Comparison of ENCODE assay signal across 9 cellular contexts in genomic region chr10:3807928-3808496, GRCh38. TPM values are rescaled to one million over a fixed set of nuclear protein-coding genes. Genes with fewer than 3 reads are reported as not detected.
DNase-seq lines count a peak whose midpoint lies in the region; ATAC-seq and TF ChIP-seq lines count a peak whose summit lies in the region.
"Had no signal": no experiment of that assay in that cellular context is flagged by ENCODE, and none has a peak within 500 bp of the region (broad histone marks: within the 10 kb centered on the region; RNA-seq: fewer than 3 reads in every experiment).

No MANE protein-coding gene starts in this region.

- H2AFZ ChIP-seq in IMR-90 (replicated peaks; ENCODE audit: low read length, poor library complexity) = no peak overlapping the region

- H3K9me3 ChIP-seq in IMR-90 (ENCODE audit: control insufficient read depth, insufficient read depth, low read length) (no peaks in the 10 kb centered on the region), mucosa of stomach (ENCODE audit: control insufficient read depth, low read length) (no peaks in the 10 kb centered on the region)

- WGBS in IMR-90 (ENCODE audit: extremely low coverage in 2 of 2, insufficient read length in 1 of 2), 2 experiments = 80% methylated on average over 2 of the region's 12 CpGs; no CpG with 5 or more reads in 1 of the 2 experiments

- H3K4me1 ChIP-seq in IMR-90 (ENCODE audit: control insufficient read depth, insufficient read depth, low read length) (peaks cover 36% of the 10 kb centered on the region), mucosa of stomach (ENCODE audit: control insufficient read depth, insufficient read depth, low read length) (peaks cover 88% of the 10 kb centered on the region)

- H3K9me1 ChIP-seq in IMR-90 (ENCODE audit: insufficient read depth, low read length) = peaks cover 33% of the 10 kb centered on the region

- H3K14ac ChIP-seq in IMR-90 (replicated peaks; ENCODE audit: low read depth, low read length) = peak overlapping the region; percentile 65; the same call in 1 of the 2 replicates

- H2BK20ac ChIP-seq in IMR-90 (ENCODE audit: low read depth, low read length) = peak overlapping the region; percentile 76

- peak overlapping the region; percentile 3; the same call in 2 of the 3 replicates for H2BK15ac ChIP-seq in IMR-90 (ENCODE audit: low read depth, low read length)

- H3K36me3 ChIP-seq in IMR-90 (ENCODE audit: control insufficient read depth, insufficient read depth, low read length) (no peaks in the 10 kb centered on the region), mucosa of stomach (ENCODE audit: control insufficient read depth, insufficient read depth, low read length) (no peaks in the 10 kb centered on the region)

- intact Hi-C loops in IMR-90 (cut with micrococcal nuclease) = no loop called here

- peak overlapping the region; percentile 70 for H2BK120ac ChIP-seq in IMR-90 (ENCODE audit: low read depth, low read length)

- peaks cover 66% of the 10 kb centered on the region for H3K4me1 Mint-ChIP-seq in central memory CD8-positive, alpha-beta T cell

- peak overlapping the region; percentile 71 for H3K4ac ChIP-seq in IMR-90 (ENCODE audit: low read depth, low read length)

- no peak overlapping the region for H3K4me2 ChIP-seq in IMR-90 (ENCODE audit: low read depth, low read length)

- no peaks in the 10 kb centered on the region for H3K27me3 Mint-ChIP-seq in central memory CD8-positive, alpha-beta T cell

- POLR2A ChIA-PET in IMR-90 (lab: Charles Lee; ENCODE audit: unreplicated experiment) = interaction anchor here (0.6 kb wide), 1 partner anchor 88 kb away, joined by 3 read pairs; no protein-coding TSS in a partner anchor

- no peak overlapping the region for H3K4me3 ChIP-seq in IMR-90 (ENCODE audit: insufficient read depth, low read depth, low read length)
- H3K4me3 ChIP-seq in mucosa of stomach (ENCODE audit: low read length) = no peak overlapping the region

- 0 out of 2 replicates have a peak overlapping the region, but pooled peaks have one; percentile 49 for H3K23ac ChIP-seq in IMR-90 (ENCODE audit: low read depth, low read length)

- no peak for TF ChIP-seq POLR2A in IMR-90 (IDR thresholded peaks at IDR 0.05; ENCODE audit: low read depth, low read length)

- CTCF ChIA-PET in IMR-90 (lab: Yijun Ruan, JAX) = no interaction called here

- H4K91ac ChIP-seq in IMR-90 (ENCODE audit: insufficient read depth, low read depth, low read length) = peak overlapping the region; percentile 77

- ATAC-seq in IMR-90 (ENCODE audit: low read depth) (no peak), HG02885 (IDR thresholded peaks at IDR 0.05; ENCODE audit: poor library complexity, unreplicated experiment) (no peak)
- ATAC-seq in central memory CD8-positive, alpha-beta T cell (replicated peaks; ENCODE audit: extremely low read depth, poor library complexity, severe bottlenecking) = no peak

- peak overlapping the region; percentile 59 for H2AK5ac ChIP-seq in IMR-90 (ENCODE audit: low read depth, low read length)

- H4K8ac ChIP-seq in IMR-90 (ENCODE audit: low read depth in 2 of 2, low read length in 2 of 2) = peak overlapping the region in 1 of 2 experiments; percentile 71; a peak in 1 of 4 replicates

- no peak for TF ChIP-seq CTCF in 22Rv1 (IDR thresholded peaks at IDR 0.05)
- no peak for TF ChIP-seq CTCF in IMR-90 (conservative IDR thresholded peaks at IDR 0.05; ENCODE audit: low read depth, low read length)

- no peak overlapping the region for H2AK9ac ChIP-seq in IMR-90 (replicated peaks; ENCODE audit: low read depth, low read length, poor library complexity)

- TF ChIP-seq RAD21 in IMR-90 (IDR thresholded peaks at IDR 0.05; ENCODE audit: low read length) = no peak

- dilution Hi-C loops in IMR-90 (cut with HindIII; ENCODE audit: low sequenced_read_pairs, unreplicated experiment) = no loop called here

- H4K20me1 ChIP-seq in IMR-90 (ENCODE audit: insufficient read depth, low read length) = no peaks in the 10 kb centered on the region

- no TSS peak for BruUV-seq in IMR-90 (replicated peaks; lab: Mats Ljungman, UMichigan)

- peak overlapping the region; percentile 75 for H3K27ac ChIP-seq in 22Rv1
- peak overlapping the region; percentile 6; the same call in 1 of the 2 replicates for H3K27ac ChIP-seq in IMR-90 (ENCODE audit: insufficient read depth, low read length)

- no peaks in the 10 kb centered on the region for H3K27me3 ChIP-seq in IMR-90 (ENCODE audit: control insufficient read depth, insufficient read depth, low read length)
- no peaks in the 10 kb centered on the region for H3K27me3 ChIP-seq in mucosa of stomach (ENCODE audit: control insufficient read depth, insufficient read depth, low read length)

- H4K5ac ChIP-seq in IMR-90 (ENCODE audit: low read depth, low read length) = peak overlapping the region; percentile 43; the same call in 1 of the 2 replicates

- H3K56ac ChIP-seq in IMR-90 (ENCODE audit: extremely low read depth, insufficient read depth, low read length) = no peak overlapping the region

- DNase-seq in IMR-90 (no peak), ACHN (no peak), RKO (ENCODE audit: low spot score) (no peak), NOMO-1 treated with DMSO at 0.1 percent for 48 hours (lab: John Stamatoyannopoulos, UW; ENCODE audit: unreplicated experiment) (no peak)
- DNase-seq in central memory CD8-positive, alpha-beta T cell (ENCODE audit: low spot score in 2 of 2) = no peak
- DNase-seq: DMS 273 treated with DMSO at 0.1 percent for 48 hours had no signal

- peak overlapping the region; percentile 46; the same call in 1 of the 2 replicates for H3K18ac ChIP-seq in IMR-90 (ENCODE audit: low read depth, low read length)

- in situ Hi-C loops in IMR-90 (cut with MboI; ENCODE audit: low sequenced_read_pairs) (loop anchor here (5.0 kb wide), 1 partner anchor 79 kb away; no protein-coding TSS in a partner anchor), ACHN (cut with HindIII; ENCODE audit: low pct_ligation_motif_present, low pct_unique_long_range_greater_than_20kb, low sequenced_read_pairs) (no loop called here)

- peak overlapping the region; percentile 89 for H2BK5ac ChIP-seq in IMR-90 (ENCODE audit: low read depth, low read length, poor library complexity, severe bottlenecking)

- H3K9me3 Mint-ChIP-seq in central memory CD8-positive, alpha-beta T cell = no peaks in the 10 kb centered on the region

- peaks cover 0 to 35% of the 10 kb centered on the region in 2 experiments; a peak in 3 of 4 replicates for H3K79me1 ChIP-seq in IMR-90 (ENCODE audit: low read depth in 1 of 2, low read length in 2 of 2)

- peaks cover 41% of the 10 kb centered on the region for H3K36me3 Mint-ChIP-seq in central memory CD8-positive, alpha-beta T cell (ENCODE audit: insufficient read depth)

- H3K27ac Mint-ChIP-seq in central memory CD8-positive, alpha-beta T cell (ENCODE audit: low read depth) = no peak overlapping the region

- peak overlapping the region; percentile 57 for H3K4me3 Mint-ChIP-seq in central memory CD8-positive, alpha-beta T cell

- H3K9ac ChIP-seq in IMR-90 (ENCODE audit: low read depth, low read length) = no peak overlapping the region
- peak overlapping the region; percentile 5 for H3K9ac ChIP-seq in mucosa of stomach (ENCODE audit: low read length)

TF ChIP-seq in IMR-90, 13 proteins besides CTCF, POLR2A, EP300 and RAD21:
- TF ChIP-seq NFE2L2 (IDR thresholded peaks at IDR 0.05; ENCODE audit: low read depth, low read length) (no peak), CEBPB (IDR thresholded peaks at IDR 0.05; ENCODE audit: low read depth, low read length) (no peak), RFX5 (IDR thresholded peaks at IDR 0.05; ENCODE audit: low read depth, low read length) (no peak), RCOR1 (IDR thresholded peaks at IDR 0.05; ENCODE audit: insufficient replicate concordance, low read length) (no peak), BHLHE40 (IDR thresholded peaks at IDR 0.05; ENCODE audit: low read depth, low read length) (no peak), ELK1 (IDR thresholded peaks at IDR 0.05; ENCODE audit: borderline replicate concordance, low read depth, low read length) (no peak), USF2 (IDR thresholded peaks at IDR 0.05; ENCODE audit: low read depth, low read length) (no peak), SMC3 (IDR thresholded peaks at IDR 0.05; ENCODE audit: low read depth, low read length) (no peak)

RNA-seq across cellular contexts. Expression of gene KLF6, which starts 23.0 kb away (rescaled TPM):
- total RNA-seq in IMR-90 (2012; rRNA removed) = 69.0 and 98.6 TPM in 2 replicates
- polyA plus RNA-seq in IMR-90 (2012; rRNA removed) = 123 and 175 TPM in 2 replicates
- 70.4 and 114 TPM in 2 replicates for polyA plus RNA-seq in IMR-90 (2012; cell fraction: cytosol; rRNA removed)
- polyA plus RNA-seq in IMR-90 (2012; cell fraction: nucleus; rRNA removed; ENCODE audit: low replicate concordance) = 720 and 827 TPM in 2 replicates
